Comparison of ENCODE assay signal across 23 cellular contexts in the genomic region with DNA sequence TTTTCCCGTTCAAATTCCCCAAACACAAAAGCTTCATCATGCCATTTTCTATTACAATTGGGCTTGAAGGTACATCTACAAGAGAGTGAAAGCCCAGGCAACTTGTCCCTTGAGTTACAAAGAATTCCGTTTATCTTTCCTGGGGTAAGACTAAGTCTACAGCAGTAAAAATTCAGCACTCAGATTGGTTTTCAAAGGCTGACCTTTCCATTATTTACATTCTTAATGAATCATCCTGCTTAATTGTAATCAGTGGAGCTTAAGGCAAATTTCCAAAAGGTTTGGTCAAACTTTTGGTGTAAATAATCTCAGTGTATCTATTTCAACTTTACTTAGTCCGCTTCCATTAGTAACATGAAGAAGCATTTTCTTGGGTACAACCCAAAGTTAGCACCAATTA. TPM values are rescaled to one million over a fixed set of nuclear protein-coding genes. Genes with fewer than 3 reads are reported as not detected.
DNase-seq lines count a peak whose midpoint lies in the region; ATAC-seq and TF ChIP-seq lines count a peak whose summit lies in the region.
"Had no signal": no experiment of that assay in that cellular context is flagged by ENCODE, and none has a peak within 500 bp of the region (broad histone marks: within the 10 kb centered on the region; RNA-seq: fewer than 3 reads in every experiment).

No MANE protein-coding gene starts in this region.

- WGBS in adrenal gland, 4 donors, result 77 to 87% (median 80%) methylated on average over 3 of the region's 3 CpGs
- 79 to 82% methylated on average over 3 of the region's 3 CpGs for WGBS in sigmoid colon, 2 donors

- intact Hi-C loops in adrenal gland (cut with DNase I) (no loop called here), sigmoid colon (cut with DNase I) (no loop called here)

- TF ChIP-seq EP300 in sigmoid colon (IDR thresholded peaks at IDR 0.05), result no peak

- H3K27ac ChIP-seq in adrenal gland, result peak overlapping the region in 3 of 5 donors; percentile 26 to 51 (median 41)
- peak overlapping the region; percentile 21 for H3K27ac ChIP-seq in layer of hippocampus (ENCODE audit: low read depth, low read length)
- peak overlapping the region; percentile 86 for H3K27ac ChIP-seq in temporal lobe (ENCODE audit: low read depth, low read length)
- H3K27ac ChIP-seq in sigmoid colon, result no peak overlapping the region
- H3K27ac ChIP-seq: colonic mucosa, SJCRH30, upper lobe of right lung had no signal

- H3K4me1 ChIP-seq in adrenal gland (replicated peaks in 1 of 2) (peaks cover 34 to 41% of the 10 kb centered on the region in 2 donors), sigmoid colon (peaks cover 0 to 16% (median 10%) of the 10 kb centered on the region in 4 donors)
- H3K4me1 ChIP-seq: colonic mucosa had no signal

- H3K9me3 ChIP-seq in adrenal gland (replicated peaks in 1 of 3) (no peaks in the 10 kb centered on the region), sigmoid colon (no peaks in the 10 kb centered on the region)
- H3K9me3 ChIP-seq: colonic mucosa, gastrocnemius medialis, Peyer's patch, upper lobe of right lung had no signal

- DNase-seq in EH (ENCODE audit: low read depth) (peak; percentile 59), adrenal gland (no peak), DMS 273 (lab: John Stamatoyannopoulos, UW; ENCODE audit: unreplicated experiment) (no peak), sigmoid colon (no peak)
- DNase-seq in activated CD4-positive, alpha-beta T cell treated with anti-CD3 and anti-CD28 coated beads, Interleukin-2, amount 50 U/mL, for 48 hours, result no peak
- DNase-seq: activated CD4-positive, CD25-positive, alpha-beta regulatory T cell; activated naive CD4-positive, alpha-beta T cell treated with anti-CD3 and anti-CD28 coated beads for 36 hours; amygdala; Calu3; colonic mucosa; effector memory CD4-positive, alpha-beta T cell; gastrocnemius medialis; NCI-H2029 treated with DMSO at 0.1 percent for 48 hours; NCI-H226; occipital lobe; Peyer's patch; stimulated activated CD4-positive, alpha-beta T cell treated with anti-CD3 and anti-CD28 coated beads, Interleukin-2, amount 100 ng/mL, for 24 hours; upper lobe of right lung had no signal

- ATAC-seq in HG03139 (IDR thresholded peaks at IDR 0.05; ENCODE audit: unreplicated experiment), result no peak
- ATAC-seq: gastrocnemius medialis, upper lobe of right lung had no signal

- no peaks in the 10 kb centered on the region for H3K36me3 ChIP-seq in adrenal gland (replicated peaks in 1 of 2)
- H3K36me3 ChIP-seq in sigmoid colon, result no peaks in the 10 kb centered on the region
- H3K36me3 ChIP-seq: colonic mucosa, gastrocnemius medialis, Peyer's patch, SJCRH30, upper lobe of right lung had no signal

- H3K27me3 ChIP-seq in adrenal gland (no peaks in the 10 kb centered on the region), layer of hippocampus (ENCODE audit: control insufficient read depth, insufficient read depth, low read length) (no peaks in the 10 kb centered on the region), sigmoid colon (no peaks in the 10 kb centered on the region)
- H3K27me3 ChIP-seq: colonic mucosa, gastrocnemius medialis, Peyer's patch, SJCRH30, upper lobe of right lung had no signal

- no peak for TF ChIP-seq CTCF in adrenal gland (IDR thresholded peaks at IDR 0.05)
- TF ChIP-seq CTCF in sigmoid colon (IDR thresholded peaks at IDR 0.05), result no peak

- TF ChIP-seq POLR2A in adrenal gland (IDR thresholded peaks at IDR 0.05) (no peak), sigmoid colon (IDR thresholded peaks at IDR 0.05) (no peak)

- H3K4me3 ChIP-seq in adrenal gland, result no peak overlapping the region
- no peak overlapping the region for H3K4me3 ChIP-seq in sigmoid colon
- H3K4me3 ChIP-seq: colonic mucosa, gastrocnemius medialis, Peyer's patch, SJCRH30, skin epidermis, upper lobe of right lung had no signal

RNA-seq across cellular contexts. Expression of gene ST3GAL5, which starts 33.4 kb away (rescaled TPM):
- 100 to 1,000 TPM in 4 of 8 donors, 10 to 100 TPM in 4; 61.2 to 172 (median 111) TPM for total RNA-seq in adrenal gland
- polyA plus RNA-seq in adrenal gland, result 10 to 100 TPM; 79.2 to 96.4 (median 79.7) TPM
- 26.6 TPM for total RNA-seq in temporal lobe
- 10 to 100 TPM; 16.1 to 24.2 (median 17.9) TPM for total RNA-seq in sigmoid colon
- polyA plus RNA-seq in sigmoid colon, result 1 to 10 TPM; 2.8 to 9.7 (median 8.4) TPM

Comparison
In these comparisons a context has a peak if more than half of its experiments do, and no peak if none do; other contexts are left out.
1. H3K27ac ChIP-seq: peak in adrenal gland (3 of 5), layer of hippocampus (single experiment) and temporal lobe (single experiment); none in sigmoid colon (0 of 4).